Comparison of ENCODE assay signal across 23 cellular contexts in genomic region chr3:54237109-54237508, GRCh38.
DNase-seq lines count a peak whose midpoint lies in the region; ATAC-seq and TF ChIP-seq lines count a peak whose summit lies in the region.
"Had no signal": no experiment of that assay in that cellular context is flagged by ENCODE, and none has a peak within 500 bp of the region (broad histone marks: within the 10 kb centered on the region; RNA-seq: fewer than 3 reads in every experiment).

No MANE protein-coding gene starts in this region.

- POLR2A ChIA-PET in WTC11 (lab: Charles Lee): no interaction called here

- no peak for ATAC-seq in WTC11
- no peak for ATAC-seq in GM21576 (IDR thresholded peaks at IDR 0.05; ENCODE audit: unreplicated experiment)
- no peak for ATAC-seq in GM19328 (IDR thresholded peaks at IDR 0.05; ENCODE audit: unreplicated experiment)
- ATAC-seq: GM12878 had no signal

- peaks cover 0 to 39% (median 0%) of the 10 kb centered on the region in 3 donors for H3K4me1 ChIP-seq in esophagus squamous epithelium
- H3K4me1 ChIP-seq: BE2C, BLaER1 had no signal

- peaks cover 31% of the 10 kb centered on the region for H3K4me1 Mint-ChIP-seq in WTC11
- H3K4me1 Mint-ChIP-seq: CD14-positive monocyte; CD4-positive, alpha-beta memory T cell; CD4-positive, CD25-positive, alpha-beta regulatory T cell; CD8-positive, alpha-beta memory T cell had no signal

- no peaks in the 10 kb centered on the region for H3K9me3 ChIP-seq in esophagus squamous epithelium
- H3K9me3 ChIP-seq: BE2C, BLaER1 had no signal

- H3K9me3 Mint-ChIP-seq in WTC11: peaks cover 12% of the 10 kb centered on the region

- peak overlapping the region; percentile 55; the same call in 1 of the 2 replicates for H3K27ac Mint-ChIP-seq in WTC11
- H3K27ac Mint-ChIP-seq: CD14-positive monocyte; CD4-positive, alpha-beta memory T cell; CD4-positive, CD25-positive, alpha-beta regulatory T cell; CD8-positive, alpha-beta memory T cell had no signal

- H3K36me3 ChIP-seq in esophagus squamous epithelium: no peaks in the 10 kb centered on the region
- H3K36me3 ChIP-seq: BE2C, BLaER1 had no signal

- H3K27ac ChIP-seq in esophagus squamous epithelium: peak overlapping the region in 3 of 4 donors; percentile 69 to 76 (median 75)
- H3K27ac ChIP-seq: BLaER1 had no signal

- no peak for TF ChIP-seq POLR2A in esophagus squamous epithelium (IDR thresholded peaks at IDR 0.05)

- no peak overlapping the region for H3K4me3 ChIP-seq in esophagus squamous epithelium
- H3K4me3 ChIP-seq: BLaER1, GM12878 had no signal

- no peak overlapping the region for H3K4me3 Mint-ChIP-seq in WTC11
- H3K4me3 Mint-ChIP-seq: CD14-positive monocyte; CD4-positive, alpha-beta memory T cell; CD4-positive, CD25-positive, alpha-beta regulatory T cell; CD8-positive, alpha-beta memory T cell had no signal

- no peaks in the 10 kb centered on the region for H3K27me3 Mint-ChIP-seq in WTC11 (ENCODE audit: low read depth)
- H3K27me3 Mint-ChIP-seq: CD4-positive, CD25-positive, alpha-beta regulatory T cell had no signal

- TF ChIP-seq CTCF in WTC11 (IDR thresholded peaks at IDR 0.05) (no peak), esophagus squamous epithelium (IDR thresholded peaks at IDR 0.05) (no peak)

- CTCF ChIA-PET in WTC11 (lab: Charles Lee): no interaction called here

- WGBS in esophagus squamous epithelium, 2 donors: 60 to 76% methylated on average over 3 of the region's 3 CpGs

- DNase-seq in WTC11 (ENCODE audit: low spot score) (no peak), esophagus squamous epithelium (lab: John Stamatoyannopoulos, UW) (no peak), mucosa of gallbladder (ENCODE audit: low spot score) (no peak)
- DNase-seq: 8988T; ACHN; BE2C; C1 segment of cervical spinal cord; CD4-positive, alpha-beta memory T cell; CD4-positive, CD25-positive, alpha-beta regulatory T cell; CD8-positive, alpha-beta memory T cell; COR-L47; DMS 273 treated with DMSO at 0.1 percent for 48 hours; DMS153; DMS53; DMS79; DND-41; EL; GDM1 had no signal

- intact Hi-C loops in esophagus squamous epithelium (cut with DNase I): no loop called here

- no peaks in the 10 kb centered on the region for H3K36me3 Mint-ChIP-seq in WTC11
- H3K36me3 Mint-ChIP-seq: CD14-positive monocyte; CD4-positive, alpha-beta memory T cell; CD4-positive, CD25-positive, alpha-beta regulatory T cell; CD8-positive, alpha-beta memory T cell had no signal

- no peaks in the 10 kb centered on the region for H3K27me3 ChIP-seq in esophagus squamous epithelium
- H3K27me3 ChIP-seq: BE2C, BLaER1 had no signal

TF ChIP-seq in WTC11, 78 proteins besides CTCF, POLR2A, EP300 and RAD21:
- TF ChIP-seq ESRRA (CRISPR knock-in tag; IDR thresholded peaks at IDR 0.05; ENCODE audit: borderline replicate concordance): no peak
- no peak for TF ChIP-seq MAX (CRISPR knock-in tag; IDR thresholded peaks at IDR 0.05)
- no peak for TF ChIP-seq AR (CRISPR knock-in tag; IDR thresholded peaks at IDR 0.05)
- TF ChIP-seq RORB (CRISPR knock-in tag; IDR thresholded peaks at IDR 0.05): no peak
- TF ChIP-seq SOX15 (CRISPR knock-in tag; IDR thresholded peaks at IDR 0.05): no peak
- TF ChIP-seq CREB1 (CRISPR knock-in tag; IDR thresholded peaks at IDR 0.05): no peak
- TF ChIP-seq SMAD3 (CRISPR knock-in tag; IDR thresholded peaks at IDR 0.05; ENCODE audit: borderline replicate concordance): no peak
- TF ChIP-seq ZNF512 (CRISPR knock-in tag; IDR thresholded peaks at IDR 0.05; ENCODE audit: borderline replicate concordance): no peak
- TF ChIP-seq CREM (CRISPR knock-in tag; IDR thresholded peaks at IDR 0.05): no peak
- no peak for TF ChIP-seq TEAD1 (CRISPR knock-in tag; IDR thresholded peaks at IDR 0.05)
- no peak for TF ChIP-seq FOXP1 (CRISPR knock-in tag; IDR thresholded peaks at IDR 0.05; ENCODE audit: borderline replicate concordance)
- TF ChIP-seq ZNF317 (CRISPR knock-in tag; IDR thresholded peaks at IDR 0.05; ENCODE audit: borderline replicate concordance, low read depth): no peak
- no peak for TF ChIP-seq HMGA2 (CRISPR knock-in tag; IDR thresholded peaks at IDR 0.05)
- no peak for TF ChIP-seq ATF3 (CRISPR knock-in tag; conservative IDR thresholded peaks at IDR 0.05)
